Comparison of ENCODE assay signal across 18 cellular contexts in the genomic region with DNA sequence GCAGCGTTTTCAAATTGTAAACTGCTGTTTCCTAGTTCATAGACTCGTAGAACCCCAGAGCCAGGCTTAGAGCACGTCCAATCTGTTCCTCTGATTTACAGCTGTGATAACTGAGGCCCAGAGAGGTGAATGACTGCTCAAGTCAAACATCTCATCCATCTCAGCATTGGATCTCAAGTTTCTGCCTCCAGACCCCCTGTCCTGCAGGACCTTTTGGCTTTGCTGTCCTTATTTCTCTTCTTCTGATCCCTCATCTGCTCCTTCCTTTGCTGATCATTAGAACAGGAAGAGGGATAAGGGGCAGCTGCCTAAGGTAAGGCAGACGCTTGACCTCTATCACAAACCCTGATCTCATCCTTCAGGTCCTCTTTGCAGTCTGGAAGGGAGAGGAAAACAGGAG.
"Had no signal": no experiment of that assay in that cellular context is flagged by ENCODE, and none has a peak within 500 bp of the region (broad histone marks: within the 10 kb centered on the region; RNA-seq: fewer than 3 reads in every experiment).

No MANE protein-coding gene starts in this region.

- H3K4me3 ChIP-seq: coronary artery, dorsolateral prefrontal cortex, esophagus muscularis mucosa, gastrocnemius medialis, left ventricle myocardium inferior, lower lobe of right lung, right atrium auricular region, suprapubic skin, thyroid gland, upper lobe of left lung, uterus had no signal

- H3K9me3 Mint-ChIP-seq: naive thymus-derived CD4-positive, alpha-beta T cell had no signal

- H3K9me3 ChIP-seq: esophagus muscularis mucosa, gastrocnemius medialis, left ventricle myocardium inferior, lower lobe of right lung, right atrium auricular region, suprapubic skin, thyroid gland, upper lobe of left lung, uterus had no signal

- H3K27me3 ChIP-seq: dorsolateral prefrontal cortex, esophagus muscularis mucosa, gastrocnemius medialis, right atrium auricular region, suprapubic skin, thyroid gland, upper lobe of left lung, uterus had no signal

- H3K36me3 ChIP-seq: esophagus muscularis mucosa, gastrocnemius medialis, left ventricle myocardium inferior, lower lobe of right lung, right atrium auricular region, suprapubic skin, thyroid gland, upper lobe of left lung, uterus had no signal

- DNase-seq: dorsolateral prefrontal cortex; effector memory CD4-positive, alpha-beta T cell; gastrocnemius medialis; islet precursor cell; left ventricle myocardium inferior; lower lobe of right lung; naive thymus-derived CD4-positive, alpha-beta T cell; small intestine; stimulated activated CD4-positive, alpha-beta T cell treated with anti-CD3 and anti-CD28 coated beads, Interleukin-12 subunit alpha, Interleukin-12 subunit beta, amount 100 ng/mL, for 4 hours; stimulated activated naive CD4-positive, alpha-beta T cell treated with Interleukin-2 at 50 U/mL for 16 hours; thyroid gland; upper lobe of left lung; uterus had no signal

- H3K4me3 Mint-ChIP-seq: naive thymus-derived CD4-positive, alpha-beta T cell had no signal

- ATAC-seq: gastrocnemius medialis; lower lobe of right lung; naive thymus-derived CD4-positive, alpha-beta T cell had no signal

- H3K4me1 ChIP-seq: uterus had no signal

- H3K27ac ChIP-seq: coronary artery, epithelial cell of prostate, esophagus muscularis mucosa, gastrocnemius medialis, left ventricle myocardium inferior, lower lobe of right lung, right atrium auricular region, suprapubic skin, thyroid gland, upper lobe of left lung, uterus had no signal
